ENCODE assay signal across 21 cellular contexts in genomic region chr10:106560925-106561640, GRCh38.
A peak's percentile ranks its signal among the peaks of the same experiment; 100 is the strongest.
DNase-seq lines count a peak whose midpoint lies in the region; ATAC-seq, FAIRE-seq and TF ChIP-seq lines count a peak whose summit lies in the region.
"Had no signal": no experiment of that assay in that cellular context is flagged by ENCODE, and none has a peak within 500 bp of the region (broad histone marks: within the 10 kb centered on the region; RNA-seq: fewer than 3 reads in every experiment).

No MANE protein-coding gene starts in this region.

- H3K36me3 ChIP-seq in left lung: no peaks in the 10 kb centered on the region
- H3K36me3 ChIP-seq: cardiac muscle cell, gastrocnemius medialis, thyroid gland had no signal

- H3K4me1 ChIP-seq in left lung: no peaks in the 10 kb centered on the region
- H3K4me1 ChIP-seq: gastrocnemius medialis, thyroid gland had no signal

- no peaks in the 10 kb centered on the region for H3K27me3 ChIP-seq in left lung
- H3K27me3 ChIP-seq: cardiac muscle cell, gastrocnemius medialis, thyroid gland had no signal

- ATAC-seq in HG02623 (IDR thresholded peaks at IDR 0.05; ENCODE audit: unreplicated experiment) (no peak), left lung (no peak)
- ATAC-seq: activated CD4-positive, alpha-beta T cell treated with anti-CD3 and anti-CD28 coated beads for 36 hours; gastrocnemius medialis; stimulated activated memory B cell treated with anti-CD40 and anti-IgM and Interleukin-4, amounts not matched to agents 10 μg/mL and 1 μg/mL and 100 μg/mL, for 72 hours had no signal

- no peak for TF ChIP-seq CTCF in left lung (IDR thresholded peaks at IDR 0.05)

- FAIRE-seq in urothelium cell line (lab: Jason Lieb, UNC): no peak

- DNase-seq in NCI-H82 (lab: John Stamatoyannopoulos, UW) (peak; percentile 13), NCI-H82 treated with DMSO at 0.1 percent for 48 hours (lab: John Stamatoyannopoulos, UW; ENCODE audit: unreplicated experiment) (no peak), astrocyte of the hippocampus (ENCODE audit: low read depth, low spot score) (peak; percentile 81), fibroblast of the conjunctiva (ENCODE audit: low read depth) (peak; percentile 73), urothelium cell line (ENCODE audit: low spot score) (peak; percentile 52), DMS79 treated with DMSO at 0.1 percent for 48 hours (lab: John Stamatoyannopoulos, UW) (no peak), left lung (no peak)
- DNase-seq: activated CD4-positive, alpha-beta T cell treated with anti-CD3 and anti-CD28 coated beads for 36 hours; activated naive CD4-positive, alpha-beta T cell treated with Interleukin-2 at 50 U/mL for 16 hours; CD4-positive, CD25-positive, alpha-beta regulatory T cell; effector CD4-positive, alpha-beta T cell; gastrocnemius medialis; NCI-H1694; NCI-H345; SHP77 treated with DMSO at 0.1 percent for 48 hours; stimulated activated CD4-positive, alpha-beta T cell treated with anti-CD3 and anti-CD28 coated beads, Interleukin-12 subunit alpha, Interleukin-12 subunit beta, amount 100 ng/mL, for 4 hours; thyroid gland had no signal

- intact Hi-C loops in left lung (cut with DNase I): no loop called here

- H3K4me3 ChIP-seq in left lung: no peak overlapping the region
- H3K4me3 ChIP-seq: cardiac muscle cell, gastrocnemius medialis, thyroid gland had no signal

- no peak overlapping the region for H3K27ac ChIP-seq in left lung
- H3K27ac ChIP-seq: 22Rv1, cardiac muscle cell, gastrocnemius medialis, thyroid gland had no signal

- no peaks in the 10 kb centered on the region for H3K9me3 ChIP-seq in left lung
- H3K9me3 ChIP-seq: gastrocnemius medialis, thyroid gland had no signal

Comparison
In these comparisons a context has a peak if more than half of its experiments do, and no peak if none do; other contexts are left out.
1. DNase-seq: peak in NCI-H82 (single experiment), astrocyte of the hippocampus (single experiment), fibroblast of the conjunctiva (single experiment) and urothelium cell line (single experiment); none in NCI-H82 treated with DMSO at 0.1 percent for 48 hours (single experiment), DMS79 treated with DMSO at 0.1 percent for 48 hours (single experiment) and left lung (0 of 2).